ENCODE assay signal across 8 cellular contexts in genomic region chr3:56557815-56558170, GRCh38. TPM values are rescaled to one million over a fixed set of nuclear protein-coding genes. Genes with fewer than 3 reads are reported as not detected.
DNase-seq lines count a peak whose midpoint lies in the region; ATAC-seq, FAIRE-seq and TF ChIP-seq lines count a peak whose summit lies in the region.

No MANE protein-coding gene starts in this region.

- peak overlapping the region in 5 of 6 donors; percentile 90 to 99 (median 98) for H3K27ac Mint-ChIP-seq in naive B cell

- intact Hi-C loops in head of caudate nucleus (cut with DNase I) = no loop called here

- H3K9me3 Mint-ChIP-seq in naive B cell = peaks cover 0 to 4% (median 0%) of the 10 kb centered on the region in 7 donors

- no peak for FAIRE-seq in bronchial epithelial cell (lab: Jason Lieb, UNC)

- TF ChIP-seq CTCF in GM12864 (IDR thresholded peaks at IDR 0.05; ENCODE audit: low read depth, low read length, missing control alignments) = no peak
- TF ChIP-seq CTCF in bronchial epithelial cell (IDR thresholded peaks at IDR 0.05; ENCODE audit: insufficient read depth, low read length, severe bottlenecking) = no peak

- H3K27me3 Mint-ChIP-seq in naive B cell = peaks cover 0 to 12% (median 0%) of the 10 kb centered on the region in 3 donors

- ATAC-seq in HG03520 (IDR thresholded peaks at IDR 0.05; ENCODE audit: unreplicated experiment) = peak; percentile 20
- ATAC-seq in naive B cell (ENCODE audit: low read depth in 2 of 2) = no peak
- ATAC-seq in HG03025 (IDR thresholded peaks at IDR 0.05; ENCODE audit: low FRiP score, unreplicated experiment) = no peak

- H3K4me1 Mint-ChIP-seq in naive B cell = peaks cover 14 to 24% (median 19%) of the 10 kb centered on the region in 3 donors

- H3K4me3 Mint-ChIP-seq in naive B cell = peak overlapping the region; percentile 80 to 100 (median 98)

- H3K27me3 ChIP-seq in bronchial epithelial cell (ENCODE audit: control insufficient read depth, insufficient read depth, low read length) = no peaks in the 10 kb centered on the region

- H3K4me3 ChIP-seq in GM12864 (ENCODE audit: low read depth, low read length) (peak overlapping the region; percentile 100), bronchial epithelial cell (ENCODE audit: low read depth, low read length) (peak overlapping the region; percentile 67)

- DNase-seq in GM12864 (ENCODE audit: low read depth) (no peak), bronchial epithelial cell (ENCODE audit: low read depth) (no peak), naive B cell (no peak), COLO668 (lab: John Stamatoyannopoulos, UW; ENCODE audit: unreplicated experiment) (no peak), middle frontal gyrus (ENCODE audit: extremely low spot score, low spot score) (no peak), head of caudate nucleus (no peak)

- H3K36me3 ChIP-seq in bronchial epithelial cell (ENCODE audit: control insufficient read depth, insufficient read depth, low read length) = no peaks in the 10 kb centered on the region

- peaks cover 5 to 8% of the 10 kb centered on the region in 2 donors for H3K36me3 Mint-ChIP-seq in naive B cell

RNA-seq across cellular contexts. Expression of gene CCDC66, which starts 0.8 kb away (rescaled TPM):
- 13.7 and 22.3 TPM in 2 replicates for total RNA-seq in bronchial epithelial cell
- 10 to 100 TPM; 12.7 to 18.5 (median 14.3) TPM for polyA plus RNA-seq in naive B cell (ENCODE audit: low read depth in 6 of 6)
